ENCODE assay signal across 32 cellular contexts in the genomic region with DNA sequence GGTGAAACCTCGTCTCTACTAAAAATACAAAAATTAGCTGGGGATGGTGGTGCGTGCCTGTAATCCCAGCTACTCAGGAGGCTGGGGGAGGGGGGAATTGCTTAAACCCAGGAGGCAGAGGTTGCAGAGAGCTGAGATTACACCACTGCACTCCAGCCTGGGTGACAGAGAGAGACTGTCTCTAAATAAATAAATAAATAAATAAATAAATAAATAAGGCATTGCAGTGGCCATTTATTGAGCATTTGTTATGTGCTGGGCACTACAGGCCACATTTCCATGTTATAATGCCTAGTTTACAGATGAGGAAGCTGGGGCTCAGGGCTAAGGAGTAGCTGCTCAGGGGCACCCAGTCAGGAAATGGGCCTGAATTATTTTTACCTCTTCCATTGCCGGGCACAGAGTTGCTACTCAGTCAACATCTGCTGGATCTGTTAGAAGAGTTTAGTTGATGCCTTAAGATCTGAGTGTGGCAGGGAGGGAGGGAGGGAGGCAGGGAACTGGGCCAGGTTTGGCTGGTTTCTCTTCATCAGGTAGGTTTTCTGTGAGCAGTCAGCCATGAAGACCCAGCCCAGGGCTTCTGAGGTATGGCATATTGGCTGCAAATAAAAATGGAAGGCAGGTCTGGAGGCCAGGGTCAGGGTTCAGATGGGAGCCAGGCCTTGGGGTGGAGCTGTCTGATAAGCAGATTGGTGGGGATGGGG. TPM values are rescaled to one million over a fixed set of nuclear protein-coding genes. Genes with fewer than 3 reads are reported as not detected.
"Had no signal": no experiment of that assay in that cellular context is flagged by ENCODE, and none has a peak within 500 bp of the region (broad histone marks: within the 10 kb centered on the region; RNA-seq: fewer than 3 reads in every experiment).

No MANE protein-coding gene starts in this region.

- DNase-seq: activated CD4-positive, alpha-beta T cell treated with anti-CD3 and anti-CD28 coated beads, Interleukin-2, amount 50 U/mL, for 1 hour; activated CD4-positive, CD25-positive, alpha-beta regulatory T cell treated with anti-CD3 and anti-CD28 coated beads, Interleukin-2, amount 50 U/mL, for 72 hours; activated CD8-positive, alpha-beta T cell treated with anti-CD3 and anti-CD28 coated beads for 36 hours; activated gamma-delta T cell treated with Interleukin-2 at 50 U/mL for 16 hours; activated naive CD4-positive, alpha-beta T cell treated with anti-CD3 and anti-CD28 coated beads, Interleukin-2, amount 50 U/mL, for 16 hours; activated T-cell treated with anti-CD3 and anti-CD28 coated beads, Interleukin-2, amount 50 U/mL, for 4 hours; amniotic stem cell; brain microvascular endothelial cell; cortex of kidney; effector memory CD8-positive, alpha-beta T cell; gastrocnemius medialis; glutamatergic neuron; islet precursor cell; mammary epithelial cell; naive thymus-derived CD8-positive, alpha-beta T cell; occipital lobe; stimulated activated CD4-positive, alpha-beta T cell treated with anti-CD3 and anti-CD28 coated beads, Interleukin-15, amount 100 ng/mL, for 24 hours; stimulated activated CD4-positive, alpha-beta T cell treated with anti-CD3 and anti-CD28 coated beads, Interleukin-2, amount 100 ng/mL, for 24 hours; stimulated activated naive B cell treated with anti-CD40 and anti-IgM and Interleukin-4, amounts not matched to agents 10 μg/mL and 1 μg/mL and 100 μg/mL, for 72 hours; stomach; T-helper 2 cell; tibial artery; upper lobe of right lung; WERI-Rb-1 had no signal

- ATAC-seq: activated CD8-positive, alpha-beta T cell treated with anti-CD3 and anti-CD28 coated beads for 36 hours; activated T-cell treated with anti-CD3 and anti-CD28 coated beads, Interleukin-2, amount 50 U/mL, for 4 hours; activated T-helper 17 cell treated with anti-CD3 and anti-CD28 coated beads, Interleukin-2, amount 50 U/mL, for 72 hours; effector memory CD8-positive, alpha-beta T cell; gastrocnemius medialis; naive thymus-derived CD8-positive, alpha-beta T cell; stimulated activated naive B cell treated with anti-CD40 and anti-IgM and Interleukin-4, amounts not matched to agents 10 μg/mL and 1 μg/mL and 100 μg/mL, for 72 hours; upper lobe of right lung had no signal

RNA-seq across cellular contexts. Expression of a gene that starts 5.6 kb away (rescaled TPM):
- total RNA-seq: activated CD8-positive, alpha-beta T cell treated with anti-CD3 and anti-CD28 coated beads for 36 hours; activated T-cell treated with anti-CD3 and anti-CD28 coated beads, Interleukin-2, amount 50 U/mL, for 4 hours; activated T-helper 17 cell treated with anti-CD3 and anti-CD28 coated beads, Interleukin-2, amount 50 U/mL, for 72 hours; astrocyte; cardiac septum; chondrocyte; mammary epithelial cell; naive thymus-derived CD8-positive, alpha-beta T cell; pulmonary artery endothelial cell; right atrium auricular region; smooth muscle cell; stomach had no signal

RNA-seq across cellular contexts. Expression of a gene that starts 49.6 kb away (rescaled TPM):
- total RNA-seq: astrocyte, chondrocyte, mammary epithelial cell, neural crest cell, pulmonary artery endothelial cell, smooth muscle cell had no signal
